In genomic region chr4:53221832-53222480, GRCh38 we compare ENCODE assay signal across 16 cellular contexts.
"Had no signal": no experiment of that assay in that cellular context is flagged by ENCODE, and none has a peak within 500 bp of the region (broad histone marks: within the 10 kb centered on the region; RNA-seq: fewer than 3 reads in every experiment).

No MANE protein-coding gene starts in this region.

- H3K36me3 ChIP-seq: colonic mucosa, heart right ventricle, neutrophil, right lobe of liver, tibial nerve had no signal

- ATAC-seq: heart right ventricle; left lobe of liver; mucosa of descending colon; naive thymus-derived CD8-positive, alpha-beta T cell; psoas muscle; right lobe of liver had no signal

- H3K27ac ChIP-seq: colonic mucosa, heart right ventricle, neutrophil, psoas muscle, right lobe of liver, testis, tibial nerve had no signal

- H3K4me3 ChIP-seq: colonic mucosa, heart right ventricle, mucosa of descending colon, psoas muscle, right lobe of liver, testis, tibial nerve had no signal

- H3K4me3 Mint-ChIP-seq: naive thymus-derived CD8-positive, alpha-beta T cell had no signal

- DNase-seq: colonic mucosa; dermis blood vessel endothelial cell; heart right ventricle; hypothalamus; islet precursor cell; mucosa of descending colon; naive thymus-derived CD8-positive, alpha-beta T cell; psoas muscle; retina; right lobe of liver; stimulated activated CD4-positive, alpha-beta T cell treated with anti-CD3 and anti-CD28 coated beads, Interleukin-2, amount 100 ng/mL, for 24 hours; stimulated activated naive CD4-positive, alpha-beta T cell treated with Interleukin-2 at 50 U/mL for 16 hours; testis had no signal

- H3K27me3 Mint-ChIP-seq: naive thymus-derived CD8-positive, alpha-beta T cell had no signal

- H3K27me3 ChIP-seq: colonic mucosa, heart right ventricle, neutrophil, right lobe of liver, testis, tibial nerve had no signal

- H3K9me3 ChIP-seq: colonic mucosa, heart right ventricle, mucosa of descending colon, neutrophil, psoas muscle, right lobe of liver, testis, tibial nerve had no signal

- H3K4me1 ChIP-seq: colonic mucosa, heart right ventricle, psoas muscle, right lobe of liver, testis, tibial nerve had no signal
